ENCODE assay signal across 9 cellular contexts in genomic region chr14:25833341-25834121, GRCh38.
DNase-seq lines count a peak whose midpoint lies in the region; ATAC-seq and TF ChIP-seq lines count a peak whose summit lies in the region.
"Had no signal": no experiment of that assay in that cellular context is flagged by ENCODE, and none has a peak within 500 bp of the region (broad histone marks: within the 10 kb centered on the region; RNA-seq: fewer than 3 reads in every experiment).

No MANE protein-coding gene starts in this region.

- 53 to 64% (median 55%) methylated on average over 12 of the region's 12 CpGs for WGBS in stomach, 5 donors

- H3K4me1 ChIP-seq in A673 (ENCODE audit: insufficient read depth, low read length, poor library complexity, severe bottlenecking), result peaks cover 47% of the 10 kb centered on the region
- no peaks in the 10 kb centered on the region for H3K4me1 ChIP-seq in stomach

- DNase-seq in A673 (ENCODE audit: low spot score) (peak; percentile 87), KBM-7 (peak; percentile 8), RWPE1 (ENCODE audit: low spot score) (peak; percentile 4), glomerular endothelial cell (ENCODE audit: extremely low read depth, low read depth, low spot score) (peak; percentile 18), stomach (peak; percentile 27), T-helper 1 cell (no peak), coronary artery (ENCODE audit: low spot score) (no peak)

- in situ Hi-C loops in KBM-7 (cut with MboI; ENCODE audit: low pct_unique_long_range_greater_than_20kb, low sequenced_read_pairs), result no loop called here

- intact Hi-C loops in A673 (cut with micrococcal nuclease; ENCODE audit: unreplicated experiment) (loop anchor here (2.0 to 10.0 kb wide), 6 partner anchors 171 to 901 kb away; no protein-coding TSS in a partner anchor), stomach (cut with DNase I; ENCODE audit: low total_unique reads) (no loop called here)

- H3K27ac ChIP-seq in A673 (ENCODE audit: low read depth, low read length, poor library complexity, severe bottlenecking) (no peak overlapping the region), RWPE1 (no peak overlapping the region), stomach (no peak overlapping the region), coronary artery (no peak overlapping the region)
- H3K27ac ChIP-seq: ovary had no signal

- TF ChIP-seq POLR2A in stomach (IDR thresholded peaks at IDR 0.05) (no peak), GM18505 (IDR thresholded peaks at IDR 0.05; ENCODE audit: borderline replicate concordance, extremely low read depth, insufficient read depth, insufficient read length) (no peak)

- no peak for ATAC-seq in GM18505 (IDR thresholded peaks at IDR 0.05; ENCODE audit: unreplicated experiment)

- no peaks in the 10 kb centered on the region for H3K9me3 ChIP-seq in A673 (ENCODE audit: low read depth, low read length, poor library complexity, severe bottlenecking)
- H3K9me3 ChIP-seq in stomach, result no peaks in the 10 kb centered on the region
- H3K9me3 ChIP-seq: ovary had no signal

- BruUV-seq in A673 (replicated peaks; lab: Mats Ljungman, UMichigan), result no TSS peak

- POLR2A ChIA-PET in A673 (lab: Charles Lee; ENCODE audit: low non-redundant PET) (no interaction called here), RWPE1 (lab: Yijun Ruan, JAX; ENCODE audit: low non-redundant PET) (no interaction called here)

- CTCF ChIA-PET in A673 (lab: Charles Lee) (interaction anchor here (0.8 kb wide), 1 partner anchor 296 kb away, joined by 3 read pairs; no protein-coding TSS in a partner anchor), RWPE1 (lab: Yijun Ruan, JAX) (interaction anchor here (0.7 to 1.8 kb wide), 2 partner anchors 14 to 739 kb away, joined by 3 read pairs; no protein-coding TSS in a partner anchor)

- H3K27me3 ChIP-seq in A673 (replicated peaks; ENCODE audit: insufficient read depth, low read depth, low read length, poor library complexity) (no peaks in the 10 kb centered on the region), stomach (no peaks in the 10 kb centered on the region)
- H3K27me3 ChIP-seq: ovary had no signal

- no peak for TF ChIP-seq EP300 in stomach (IDR thresholded peaks at IDR 0.05)

- H3K36me3 ChIP-seq in A673 (ENCODE audit: insufficient read depth, low read length, poor library complexity, severe bottlenecking) (no peaks in the 10 kb centered on the region), stomach (no peaks in the 10 kb centered on the region)
- H3K36me3 ChIP-seq: ovary had no signal

- peak; percentile 90 for TF ChIP-seq CTCF in A673 (conservative IDR thresholded peaks at IDR 0.05; ENCODE audit: low read depth, low read length)
- 0 out of 2 replicates have a peak, but pooled peaks have one; percentile 21 for TF ChIP-seq CTCF in RWPE1 (conservative IDR thresholded peaks at IDR 0.05; ENCODE audit: low read depth)
- TF ChIP-seq CTCF in stomach (IDR thresholded peaks at IDR 0.05), result peak in 2 of 7 experiments; percentile 11 to 29
- no peak for TF ChIP-seq CTCF in coronary artery (IDR thresholded peaks at IDR 0.05)

- H3K4me3 ChIP-seq in A673 (ENCODE audit: low read depth, low read length, poor library complexity, severe bottlenecking), result no peak overlapping the region
- no peak overlapping the region for H3K4me3 ChIP-seq in stomach
- no peak overlapping the region for H3K4me3 ChIP-seq in coronary artery
- H3K4me3 ChIP-seq: ovary had no signal

Comparison
In these comparisons a context has a peak if more than half of its experiments do, and no peak if none do; other contexts are left out.
1. DNase-seq: peak in A673 (single experiment), KBM-7 (single experiment), RWPE1 (single experiment), glomerular endothelial cell (single experiment) and stomach (single experiment); none in T-helper 1 cell (0 of 5) and coronary artery (single experiment).